ENCODE assay signal across 1 cellular context in the genomic region with DNA sequence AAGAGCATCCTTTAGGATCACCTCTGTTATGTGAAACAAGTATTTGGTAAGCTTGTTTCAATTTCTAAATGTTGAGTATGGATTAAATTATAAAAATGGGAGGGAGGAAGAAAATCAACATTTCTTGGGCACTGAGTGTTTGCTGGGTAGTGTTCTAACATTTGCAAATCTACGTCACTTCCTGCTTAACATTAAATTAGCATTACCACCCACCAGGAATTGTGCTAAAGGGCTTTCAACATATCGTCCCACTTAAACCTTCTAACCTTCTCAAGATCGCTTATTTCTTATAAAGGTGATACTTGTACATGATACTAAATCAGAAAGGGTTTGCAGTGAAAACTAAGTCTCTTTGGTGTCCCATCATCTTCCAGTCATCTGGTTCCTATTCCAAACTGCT.
TF ChIP-seq lines count a peak whose summit lies in the region.

No MANE protein-coding gene starts in this region.

TF ChIP-seq in HepG2, 621 proteins besides CTCF, POLR2A, EP300 and RAD21 (continued from another document):
- no peak for TF ChIP-seq ZNF549 (CRISPR knock-in tag; IDR thresholded peaks at IDR 0.05)
- TF ChIP-seq ZFAT (CRISPR knock-in tag; conservative IDR thresholded peaks at IDR 0.05), result no peak
- TF ChIP-seq FOXA3 (CRISPR knock-in tag; IDR thresholded peaks at IDR 0.05), result no peak
- no peak for TF ChIP-seq ZNF724P (CRISPR knock-in tag; IDR thresholded peaks at IDR 0.05; ENCODE audit: borderline replicate concordance)
- no peak for TF ChIP-seq ONECUT2 (CRISPR knock-in tag; IDR thresholded peaks at IDR 0.05)
TF ChIP-seq in HepG2: peak in this region for 0.
